Comparison of ENCODE assay signal across 19 cellular contexts in the genomic region with DNA sequence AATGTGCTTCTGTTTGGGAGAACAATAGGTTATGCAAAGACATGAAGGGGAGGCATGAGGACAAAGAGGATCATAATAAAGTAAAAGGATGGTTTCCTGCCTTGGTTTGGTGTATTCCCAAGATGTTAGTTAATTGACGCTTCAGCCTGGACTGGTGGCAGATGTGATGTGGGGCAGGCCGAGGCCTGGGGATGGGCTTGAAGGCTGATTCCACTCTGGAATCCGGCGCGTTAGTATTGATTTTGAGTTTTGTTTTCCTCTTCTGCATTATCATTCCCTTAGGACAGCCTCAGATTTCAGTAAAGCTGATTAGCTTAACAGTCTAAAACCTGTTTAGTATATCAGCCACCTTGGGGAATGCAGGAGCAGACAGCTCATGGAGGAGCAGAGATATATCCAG.
DNase-seq lines count a peak whose midpoint lies in the region; TF ChIP-seq lines count a peak whose summit lies in the region.
"Had no signal": no experiment of that assay in that cellular context is flagged by ENCODE, and none has a peak within 500 bp of the region (broad histone marks: within the 10 kb centered on the region; RNA-seq: fewer than 3 reads in every experiment).

No MANE protein-coding gene starts in this region.

- H3K4me3 ChIP-seq in WERI-Rb-1 (ENCODE audit: low read depth, low read length) = no peak overlapping the region
- H3K4me3 ChIP-seq: BLaER1, GM12878, K562 had no signal

- no peaks in the 10 kb centered on the region for H4K20me1 ChIP-seq in H9 (ENCODE audit: control insufficient read depth, insufficient read depth, insufficient read length)
- H4K20me1 ChIP-seq: BLaER1 had no signal

- no peak overlapping the region for H3K56ac ChIP-seq in H9 (ENCODE audit: insufficient read length, low read depth, low read length)

- no peak for TF ChIP-seq CTCF in H9 (conservative IDR thresholded peaks at IDR 0.05)
- no peak for TF ChIP-seq CTCF in WERI-Rb-1 (IDR thresholded peaks at IDR 0.05; ENCODE audit: low read depth, low read length)
- TF ChIP-seq CTCF in neural crest cell (conservative IDR thresholded peaks at IDR 0.05) = no peak

- no peak overlapping the region for H2AK5ac ChIP-seq in H9 (ENCODE audit: insufficient read length, low read length)

- no peak overlapping the region for H2BK120ac ChIP-seq in H9 (ENCODE audit: low read depth, low read length, poor library complexity, severe bottlenecking)

- no peak overlapping the region for H3K23ac ChIP-seq in H9 (ENCODE audit: insufficient read length, low read depth, low read length)

- H3K4me1 Mint-ChIP-seq in H9 (peaks cover 7 to 12% of the 10 kb centered on the region in 2 experiments), neural crest cell (peaks cover 31% of the 10 kb centered on the region)
- H3K4me1 Mint-ChIP-seq: CD4-positive, CD25-positive, alpha-beta regulatory T cell had no signal

- H3K36me3 ChIP-seq in WERI-Rb-1 = no peaks in the 10 kb centered on the region
- H3K36me3 ChIP-seq: BLaER1 had no signal

- H3K4ac ChIP-seq in H9 (ENCODE audit: low read depth, low read length) = no peak overlapping the region

- no peak overlapping the region for H3K14ac ChIP-seq in H9 (ENCODE audit: insufficient read depth, low read length)

- DNase-seq in D341Med (ENCODE audit: low spot score) = peak; percentile 82
- no peak for DNase-seq in H9
- peak; percentile 82 for DNase-seq in WERI-Rb-1
- no peak for DNase-seq in neural crest cell (ENCODE audit: low read depth, low spot score)
- DNase-seq in GF-D8 (lab: John Stamatoyannopoulos, UW) = no peak
- no peak for DNase-seq in HT-29 (ENCODE audit: low spot score)
- no peak for DNase-seq in activated T-cell treated with anti-CD3 and anti-CD28 coated beads, Interleukin-2, amount 50 U/mL, for 1 hour
- DNase-seq: CD4-positive, CD25-positive, alpha-beta regulatory T cell; DMS53; GOT3; Kasumi-1; MV-4-11; NCI-H1105; NCI-H1436 treated with DMSO at 0.1 percent for 48 hours; NCI-H187 treated with DMSO at 0.1 percent for 48 hours; NCI-H2227 treated with DMSO at 0.1 percent for 48 hours had no signal

- no peak overlapping the region for H4K91ac ChIP-seq in H9 (ENCODE audit: insufficient read length, low read depth, low read length)

- H3K23me2 ChIP-seq in H9 (ENCODE audit: insufficient read length, low read depth, low read length, poor library complexity, severe bottlenecking) = no peaks in the 10 kb centered on the region

- no peak overlapping the region for H4K5ac ChIP-seq in H9 (ENCODE audit: insufficient read length, low read depth, low read length)

- H2BK5ac ChIP-seq in H9 (ENCODE audit: insufficient read length, low read length) = no peak overlapping the region

- H3K27ac ChIP-seq in H9 (ENCODE audit: insufficient read length, low read depth, low read length) (no peak overlapping the region), WERI-Rb-1 (peak overlapping the region; percentile 58)
- H3K27ac ChIP-seq: BLaER1 had no signal

- H3K18ac ChIP-seq in H9 (ENCODE audit: insufficient read length, low read depth, low read length) = no peak overlapping the region

- H3K4me1 ChIP-seq in H9 (ENCODE audit: insufficient read depth, low read length) = peaks cover 2% of the 10 kb centered on the region; the same call in 1 of the 2 replicates
- H3K4me1 ChIP-seq: BLaER1 had no signal

- whole genome bisulfite sequencing in H9 (ENCODE audit: extremely low coverage, insufficient read length, low lambda C conversion rate) = no CpG with 5 or more reads among the region's 5 CpGs

- H3K79me2 ChIP-seq in H9 (ENCODE audit: insufficient read depth, low read length) = no peaks in the 10 kb centered on the region

- H3K4me2 ChIP-seq in H9 (ENCODE audit: insufficient read depth, insufficient read length, low read length) = no peak overlapping the region
- H3K4me2 ChIP-seq: BLaER1 had no signal

- H3K9me3 ChIP-seq in H9 (ENCODE audit: control insufficient read depth, low read depth, low read length) (no peaks in the 10 kb centered on the region), WERI-Rb-1 (ENCODE audit: severe bottlenecking) (no peaks in the 10 kb centered on the region)
- H3K9me3 ChIP-seq: BLaER1 had no signal

- H3K4me3 Mint-ChIP-seq in H9 (no peak overlapping the region), neural crest cell (peak overlapping the region; percentile 11)
- H3K4me3 Mint-ChIP-seq: CD4-positive, CD25-positive, alpha-beta regulatory T cell had no signal

- H4K8ac ChIP-seq in H9 (replicated peaks; ENCODE audit: insufficient read length, low read depth, low read length) = no peak overlapping the region

- H2AFZ ChIP-seq in H9 (ENCODE audit: low read length) = no peak overlapping the region

- H3K36me3 Mint-ChIP-seq in H9 (ENCODE audit: insufficient read depth in 1 of 3, low read depth in 3 of 3) = no peaks in the 10 kb centered on the region
- H3K36me3 Mint-ChIP-seq in neural crest cell (ENCODE audit: low read depth) = no peaks in the 10 kb centered on the region
- H3K36me3 Mint-ChIP-seq: CD4-positive, CD25-positive, alpha-beta regulatory T cell had no signal

- H3K9me3 Mint-ChIP-seq in H9 (no peaks in the 10 kb centered on the region), neural crest cell (no peaks in the 10 kb centered on the region)

- no peak overlapping the region for H3K9ac ChIP-seq in H9 (ENCODE audit: extremely low read depth, insufficient read length, low read length)
- H3K9ac ChIP-seq: BLaER1 had no signal

- H3K27ac Mint-ChIP-seq in H9 (peak overlapping the region; percentile 18 to 82 (median 72); a peak in 3 of 7 replicates), neural crest cell (ENCODE audit: unreplicated experiment) (no peak overlapping the region)
- H3K27ac Mint-ChIP-seq: CD4-positive, CD25-positive, alpha-beta regulatory T cell had no signal

- no peaks in the 10 kb centered on the region for H3K79me1 ChIP-seq in H9 (ENCODE audit: insufficient read depth, low read depth, low read length, poor library complexity, severe bottlenecking)

- no peak overlapping the region for H3T11ph ChIP-seq in H9 (ENCODE audit: low read length)

- no peak overlapping the region for H2BK15ac ChIP-seq in H9 (ENCODE audit: low read depth, low read length)

- no peak overlapping the region for H2BK12ac ChIP-seq in H9 (ENCODE audit: insufficient read length, low read depth, low read length)

- H3K27me3 ChIP-seq in H9 (ENCODE audit: insufficient read depth, low read length) (no peaks in the 10 kb centered on the region), WERI-Rb-1 (ENCODE audit: insufficient read depth, low read depth, severe bottlenecking) (no peaks in the 10 kb centered on the region)
- H3K27me3 ChIP-seq: BLaER1 had no signal

- H2BK20ac ChIP-seq in H9 (ENCODE audit: low read depth, low read length, poor library complexity, severe bottlenecking) = no peak overlapping the region

- H3K27me3 Mint-ChIP-seq in H9 (ENCODE audit: low read depth) (no peaks in the 10 kb centered on the region; the same call in none of the 2 replicates), neural crest cell (ENCODE audit: low read depth) (no peaks in the 10 kb centered on the region)

Comparison
In these comparisons a context has a peak if more than half of its experiments do, and no peak if none do; other contexts are left out.
1. DNase-seq: peak in D341Med (single experiment) and WERI-Rb-1 (single experiment); none in H9 (single experiment), neural crest cell (single experiment), GF-D8 (single experiment), HT-29 (single experiment) and activated T-cell treated with anti-CD3 and anti-CD28 coated beads, Interleukin-2, amount 50 U/mL, for 1 hour (single experiment).